In genomic region chrX:1496076-1496475, GRCh38 we compare ENCODE assay signal across 21 cellular contexts. TPM values are rescaled to one million over a fixed set of nuclear protein-coding genes. Genes with fewer than 3 reads are reported as not detected.
DNase-seq lines count a peak whose midpoint lies in the region; ATAC-seq and TF ChIP-seq lines count a peak whose summit lies in the region.
"Had no signal": no experiment of that assay in that cellular context is flagged by ENCODE, and none has a peak within 500 bp of the region (broad histone marks: within the 10 kb centered on the region; RNA-seq: fewer than 3 reads in every experiment).

No MANE protein-coding gene starts in this region.

- H3K4me1 ChIP-seq in OCI-LY1 (ENCODE audit: insufficient read depth, low read length, severe bottlenecking), result peaks cover 63% of the 10 kb centered on the region
- H3K4me1 ChIP-seq in MM.1S (ENCODE audit: low read length), result peaks cover 16% of the 10 kb centered on the region

- H3K27me3 Mint-ChIP-seq in activated T-cell treated with anti-CD3 and anti-CD28 coated beads, Interleukin-2, amount 50 U/mL, for 24 hours, result no peaks in the 10 kb centered on the region
- H3K27me3 Mint-ChIP-seq in activated T-cell treated with anti-CD3 and anti-CD28 coated beads, Interleukin-2, amount 50 U/mL, for 4 hours (ENCODE audit: low read depth), result no peaks in the 10 kb centered on the region
- no peaks in the 10 kb centered on the region for H3K27me3 Mint-ChIP-seq in activated naive CD8-positive, alpha-beta T cell treated with anti-CD3 and anti-CD28 coated beads, Interleukin-2, amount 10 ng/mL, durations not matched to agents 7 days and 5 days
- H3K27me3 Mint-ChIP-seq in osteocyte (ENCODE audit: unreplicated experiment), result peaks cover 2% of the 10 kb centered on the region
- H3K27me3 Mint-ChIP-seq: stimulated activated naive CD8-positive, alpha-beta T cell treated with anti-CD3 and anti-CD28 coated beads, Interleukin-15, amount 100 ng/mL, for 72 hours had no signal

- CTCF ChIA-PET in HEK293T (lab: Yijun Ruan, JAX), result no interaction called here

- no peaks in the 10 kb centered on the region for H4K20me1 ChIP-seq in OCI-LY1 (ENCODE audit: insufficient read depth, low read length)
- H4K20me1 ChIP-seq in MM.1S (ENCODE audit: insufficient read depth, low read length), result no peaks in the 10 kb centered on the region

- H3K27ac Mint-ChIP-seq in activated T-cell treated with anti-CD3 and anti-CD28 coated beads, Interleukin-2, amount 50 U/mL, for 24 hours, result peak overlapping the region; percentile 78
- peak overlapping the region; percentile 72 for H3K27ac Mint-ChIP-seq in activated naive CD8-positive, alpha-beta T cell treated with anti-CD3 and anti-CD28 coated beads, Interleukin-2, amount 10 ng/mL, durations not matched to agents 7 days and 5 days
- H3K27ac Mint-ChIP-seq in osteocyte (ENCODE audit: unreplicated experiment), result no peak overlapping the region

- H3K9ac ChIP-seq in OCI-LY1 (ENCODE audit: low read length) (peak overlapping the region; percentile 94), MM.1S (ENCODE audit: low read length) (no peak overlapping the region)

- peaks cover 25% of the 10 kb centered on the region for H3K4me1 Mint-ChIP-seq in activated T-cell treated with anti-CD3 and anti-CD28 coated beads, Interleukin-2, amount 50 U/mL, for 24 hours (ENCODE audit: low read depth)
- H3K4me1 Mint-ChIP-seq in activated T-cell treated with anti-CD3 and anti-CD28 coated beads, Interleukin-2, amount 50 U/mL, for 4 hours (ENCODE audit: low read depth), result peaks cover 26% of the 10 kb centered on the region
- peaks cover 21% of the 10 kb centered on the region for H3K4me1 Mint-ChIP-seq in activated naive CD8-positive, alpha-beta T cell treated with anti-CD3 and anti-CD28 coated beads, Interleukin-2, amount 10 ng/mL, durations not matched to agents 7 days and 5 days
- no peaks in the 10 kb centered on the region for H3K4me1 Mint-ChIP-seq in osteocyte (ENCODE audit: unreplicated experiment)

- H3F3A ChIP-seq in OCI-LY1 (ENCODE audit: insufficient read depth, low read length) (peaks cover 18% of the 10 kb centered on the region), MM.1S (ENCODE audit: insufficient read depth, low read length) (peaks cover 28% of the 10 kb centered on the region)

- H3K36me3 ChIP-seq in OCI-LY1 (ENCODE audit: insufficient read depth, low read length), result peaks cover 49% of the 10 kb centered on the region
- no peaks in the 10 kb centered on the region for H3K36me3 ChIP-seq in MM.1S (replicated peaks; ENCODE audit: insufficient read depth, low read length)
- H3K36me3 ChIP-seq: upper lobe of left lung, WERI-Rb-1 had no signal

- POLR2A ChIA-PET in activated naive CD8-positive, alpha-beta T cell treated with anti-CD3 and anti-CD28 coated beads, Interleukin-2, amount 10 ng/mL, durations not matched to agents 7 days and 5 days (lab: Charles Lee), result no interaction called here
- POLR2A ChIA-PET in HEK293T (lab: Yijun Ruan, JAX), result no interaction called here

- peak overlapping the region; percentile 100 for H3K27ac ChIP-seq in OCI-LY1 (ENCODE audit: low read depth, low read length, poor library complexity, severe bottlenecking)
- no peak overlapping the region for H3K27ac ChIP-seq in MM.1S (ENCODE audit: low read length)
- H3K27ac ChIP-seq: HL-60, upper lobe of left lung, WERI-Rb-1 had no signal

- H3K4me2 ChIP-seq in OCI-LY1 (ENCODE audit: low read length) (peak overlapping the region; percentile 91), MM.1S (ENCODE audit: low read depth, low read length) (no peak overlapping the region)

- H3K36me3 Mint-ChIP-seq in activated T-cell treated with anti-CD3 and anti-CD28 coated beads, Interleukin-2, amount 50 U/mL, for 24 hours (ENCODE audit: low read depth), result peaks cover 20% of the 10 kb centered on the region
- H3K36me3 Mint-ChIP-seq in activated T-cell treated with anti-CD3 and anti-CD28 coated beads, Interleukin-2, amount 50 U/mL, for 4 hours (ENCODE audit: insufficient read depth), result peaks cover 21% of the 10 kb centered on the region
- peaks cover 17% of the 10 kb centered on the region for H3K36me3 Mint-ChIP-seq in activated naive CD8-positive, alpha-beta T cell treated with anti-CD3 and anti-CD28 coated beads, Interleukin-2, amount 10 ng/mL, durations not matched to agents 7 days and 5 days
- H3K36me3 Mint-ChIP-seq in osteocyte (ENCODE audit: unreplicated experiment), result no peaks in the 10 kb centered on the region

- no peak overlapping the region for H3K4me3 Mint-ChIP-seq in activated T-cell treated with anti-CD3 and anti-CD28 coated beads, Interleukin-2, amount 50 U/mL, for 24 hours
- H3K4me3 Mint-ChIP-seq in activated T-cell treated with anti-CD3 and anti-CD28 coated beads, Interleukin-2, amount 50 U/mL, for 4 hours, result no peak overlapping the region
- H3K4me3 Mint-ChIP-seq in activated naive CD8-positive, alpha-beta T cell treated with anti-CD3 and anti-CD28 coated beads, Interleukin-2, amount 10 ng/mL, durations not matched to agents 7 days and 5 days, result no peak overlapping the region
- no peak overlapping the region for H3K4me3 Mint-ChIP-seq in osteocyte (ENCODE audit: unreplicated experiment)
- H3K4me3 Mint-ChIP-seq: stimulated activated naive CD8-positive, alpha-beta T cell treated with anti-CD3 and anti-CD28 coated beads, Interleukin-15, amount 100 ng/mL, for 72 hours had no signal

- no peak overlapping the region for H2AFZ ChIP-seq in OCI-LY1 (ENCODE audit: low read length)
- no peak overlapping the region for H2AFZ ChIP-seq in MM.1S (ENCODE audit: low read length)

- DNase-seq in activated T-cell treated with anti-CD3 and anti-CD28 coated beads, Interleukin-2, amount 50 U/mL, for 24 hours, result peak; percentile 24
- no peak for DNase-seq in activated T-cell treated with anti-CD3 and anti-CD28 coated beads, Interleukin-2, amount 50 U/mL, for 4 hours
- peak; percentile 22 for DNase-seq in activated naive CD8-positive, alpha-beta T cell treated with anti-CD3 and anti-CD28 coated beads, Interleukin-2, amount 10 ng/mL, durations not matched to agents 7 days and 5 days
- peak; percentile 80 for DNase-seq in osteocyte (ENCODE audit: extremely low spot score, unreplicated experiment)
- no peak for DNase-seq in MM.1S
- no peak for DNase-seq in HEK293T (ENCODE audit: extremely low spot score)
- no peak for DNase-seq in iPS-NIHi7 (ENCODE audit: extremely low spot score)
- DNase-seq: activated naive CD4-positive, alpha-beta T cell; hypothalamus; IMR-90; NCI-H1930; NCI-H510A; nucleus accumbens; right cardiac atrium; SHP77; upper lobe of left lung; WERI-Rb-1 had no signal

- H3K9me2 ChIP-seq in OCI-LY1 (ENCODE audit: low read depth, low read length) (no peaks in the 10 kb centered on the region), MM.1S (replicated peaks; ENCODE audit: insufficient read depth, low read length) (no peaks in the 10 kb centered on the region)

- H3K4me3 ChIP-seq in OCI-LY1 (ENCODE audit: low read depth, low read length, poor library complexity, severe bottlenecking) (peak overlapping the region; percentile 77), MM.1S (ENCODE audit: low read length) (no peak overlapping the region)
- H3K4me3 ChIP-seq: upper lobe of left lung had no signal

- H3K9me3 Mint-ChIP-seq in activated T-cell treated with anti-CD3 and anti-CD28 coated beads, Interleukin-2, amount 50 U/mL, for 24 hours, result peaks cover 5% of the 10 kb centered on the region
- H3K9me3 Mint-ChIP-seq in activated T-cell treated with anti-CD3 and anti-CD28 coated beads, Interleukin-2, amount 50 U/mL, for 4 hours, result no peaks in the 10 kb centered on the region
- H3K9me3 Mint-ChIP-seq in activated naive CD8-positive, alpha-beta T cell treated with anti-CD3 and anti-CD28 coated beads, Interleukin-2, amount 10 ng/mL, durations not matched to agents 7 days and 5 days, result peaks cover 4% of the 10 kb centered on the region
- H3K9me3 Mint-ChIP-seq in osteocyte (ENCODE audit: unreplicated experiment), result no peaks in the 10 kb centered on the region

- no peak for TF ChIP-seq CTCF in OCI-LY1 (IDR thresholded peaks at IDR 0.05; ENCODE audit: low read length)
- no peak for TF ChIP-seq CTCF in osteocyte (IDR thresholded peaks at IDR 0.05)
- no peak for TF ChIP-seq CTCF in MM.1S (IDR thresholded peaks at IDR 0.05; ENCODE audit: low read length)

- H3K9me3 ChIP-seq in OCI-LY1 (ENCODE audit: low read length) (no peaks in the 10 kb centered on the region), MM.1S (replicated peaks; ENCODE audit: insufficient read depth, low read length) (no peaks in the 10 kb centered on the region)
- H3K9me3 ChIP-seq: upper lobe of left lung had no signal

- no peaks in the 10 kb centered on the region for H3K27me3 ChIP-seq in OCI-LY1 (ENCODE audit: insufficient read depth, low read length)
- H3K27me3 ChIP-seq in MM.1S (replicated peaks; ENCODE audit: insufficient read depth, low read length), result no peaks in the 10 kb centered on the region
- H3K27me3 ChIP-seq: upper lobe of left lung had no signal

- ATAC-seq in activated T-cell treated with anti-CD3 and anti-CD28 coated beads, Interleukin-2, amount 50 U/mL, for 4 hours, result no peak
- ATAC-seq in activated naive CD8-positive, alpha-beta T cell treated with anti-CD3 and anti-CD28 coated beads, Interleukin-2, amount 10 ng/mL, durations not matched to agents 7 days and 5 days (ENCODE audit: low read depth), result no peak
- ATAC-seq: right cardiac atrium; stimulated activated naive CD8-positive, alpha-beta T cell treated with anti-CD3 and anti-CD28 coated beads, Interleukin-15, amount 100 ng/mL, for 72 hours had no signal

- H3K79me2 ChIP-seq in OCI-LY1 (ENCODE audit: insufficient read depth, low read length) (peaks cover 4% of the 10 kb centered on the region; the same call in 1 of the 2 replicates), MM.1S (ENCODE audit: low read length) (peaks cover 47% of the 10 kb centered on the region)

TF ChIP-seq in HEK293T, 16 proteins besides CTCF, POLR2A, EP300 and RAD21:
- no peak for TF ChIP-seq CTBP1 (IDR thresholded peaks at IDR 0.05; ENCODE audit: borderline replicate concordance)
- TF ChIP-seq HDGF (IDR thresholded peaks at IDR 0.05; ENCODE audit: borderline replicate concordance), result no peak
- TF ChIP-seq FOXA1 (IDR thresholded peaks at IDR 0.05), result no peak
- TF ChIP-seq ARNT (IDR thresholded peaks at IDR 0.05), result no peak
- no peak for TF ChIP-seq L3MBTL2 (conservative IDR thresholded peaks at IDR 0.05)
- no peak for TF ChIP-seq ELF4 (IDR thresholded peaks at IDR 0.05)
- no peak for TF ChIP-seq LEF1 (IDR thresholded peaks at IDR 0.05; ENCODE audit: borderline replicate concordance)
- no peak for TF ChIP-seq ZNF384 (IDR thresholded peaks at IDR 0.05)

RNA-seq across cellular contexts. Expression of gene P2RY8, which starts 40.9 kb away (rescaled TPM):
- total RNA-seq in activated T-cell treated with anti-CD3 and anti-CD28 coated beads, Interleukin-2, amount 50 U/mL, for 4 hours, result 10 to 100 TPM; 14.4 to 22.2 (median 18.4) TPM
- 10 to 100 TPM; 87.6 to 92.4 TPM for total RNA-seq in activated naive CD8-positive, alpha-beta T cell treated with anti-CD3 and anti-CD28 coated beads, Interleukin-2, amount 10 ng/mL, durations not matched to agents 7 days and 5 days
- not detected in 2 replicates for total RNA-seq in osteocyte
- total RNA-seq: A673, IMR-90 had no signal

RNA-seq across cellular contexts. Expression of gene ASMTL, which starts 43.4 kb away (rescaled TPM):
- total RNA-seq in activated T-cell treated with anti-CD3 and anti-CD28 coated beads, Interleukin-2, amount 50 U/mL, for 4 hours, result 10 to 100 TPM; 33.0 to 53.2 (median 36.9) TPM
- 10 to 100 TPM; 39.4 to 42.2 TPM for total RNA-seq in activated naive CD8-positive, alpha-beta T cell treated with anti-CD3 and anti-CD28 coated beads, Interleukin-2, amount 10 ng/mL, durations not matched to agents 7 days and 5 days
- total RNA-seq in osteocyte, result 33.3 and 35.9 TPM in 2 replicates

Comparison
In these comparisons a context has a peak if more than half of its experiments do, and no peak if none do; other contexts are left out.
1. DNase-seq: peak in activated T-cell treated with anti-CD3 and anti-CD28 coated beads, Interleukin-2, amount 50 U/mL, for 24 hours (single experiment), activated naive CD8-positive, alpha-beta T cell treated with anti-CD3 and anti-CD28 coated beads, Interleukin-2, amount 10 ng/mL, durations not matched to agents 7 days and 5 days (single experiment) and osteocyte (single experiment); none in activated T-cell treated with anti-CD3 and anti-CD28 coated beads, Interleukin-2, amount 50 U/mL, for 4 hours (single experiment), MM.1S (single experiment), HEK293T (single experiment) and iPS-NIHi7 (single experiment).
2. RNA of gene P2RY8, which starts 40.9 kb away (total RNA-seq): 87.6 to 92.4 TPM in activated naive CD8-positive, alpha-beta T cell treated with anti-CD3 and anti-CD28 coated beads, Interleukin-2, amount 10 ng/mL, durations not matched to agents 7 days and 5 days and 14.4 to 22.2 TPM in activated T-cell treated with anti-CD3 and anti-CD28 coated beads, Interleukin-2, amount 50 U/mL, for 4 hours; not detected in osteocyte; every median in the first group is over 10 times any median in the second.